20 cellular contexts compared by ENCODE assay signal in genomic region chr1:3663999-3664699, GRCh38. TPM values are rescaled to one million over a fixed set of nuclear protein-coding genes. Genes with fewer than 3 reads are reported as not detected.
DNase-seq lines count a peak whose midpoint lies in the region; ATAC-seq and FAIRE-seq lines count a peak whose summit lies in the region.
"Had no signal": no experiment of that assay in that cellular context is flagged by ENCODE, and none has a peak within 500 bp of the region (broad histone marks: within the 10 kb centered on the region; RNA-seq: fewer than 3 reads in every experiment).

No MANE protein-coding gene starts in this region.

- H3K4me1 Mint-ChIP-seq in memory B cell: peaks cover 35% of the 10 kb centered on the region
- peaks cover 6% of the 10 kb centered on the region for H3K4me1 Mint-ChIP-seq in activated CD8-positive, alpha-beta T cell treated with anti-CD3 and anti-CD28 coated beads, Interleukin-2, amount 10 ng/mL, durations not matched to agents 7 days and 5 days (ENCODE audit: low read depth)

- POLR2A ChIA-PET in activated CD8-positive, alpha-beta T cell treated with anti-CD3 and anti-CD28 coated beads, Interleukin-2, amount 10 ng/mL, durations not matched to agents 7 days and 5 days (lab: Charles Lee): no interaction called here

- FAIRE-seq in GM19239 (lab: Jason Lieb, UNC): peak; percentile 79
- FAIRE-seq: HTR-8/SVneo, keratinocyte had no signal

- H3K27ac Mint-ChIP-seq in memory B cell: peak overlapping the region; percentile 94
- H3K27ac Mint-ChIP-seq in activated CD8-positive, alpha-beta T cell treated with anti-CD3 and anti-CD28 coated beads, Interleukin-2, amount 10 ng/mL, durations not matched to agents 7 days and 5 days: no peak overlapping the region
- H3K27ac Mint-ChIP-seq: activated CD4-positive, alpha-beta T cell treated with anti-CD3 and anti-CD28 coated beads for 36 hours; effector memory CD8-positive, alpha-beta T cell; stimulated activated naive CD8-positive, alpha-beta T cell treated with anti-CD3 and anti-CD28 coated beads, Interleukin-15, Interleukin-2, amounts not matched to agents 100 ng/mL and 50 ng/mL, for 24 hours had no signal

- ATAC-seq in memory B cell (ENCODE audit: low read depth) (no peak), HG02798 (IDR thresholded peaks at IDR 0.05; ENCODE audit: poor library complexity, unreplicated experiment) (no peak)
- ATAC-seq in activated CD8-positive, alpha-beta T cell treated with anti-CD3 and anti-CD28 coated beads, Interleukin-2, amount 10 ng/mL, durations not matched to agents 7 days and 5 days: no peak
- ATAC-seq: activated CD4-positive, alpha-beta T cell treated with anti-CD3 and anti-CD28 coated beads for 36 hours; effector memory CD8-positive, alpha-beta T cell; HCT116 had no signal

- no peaks in the 10 kb centered on the region for H3K9me3 Mint-ChIP-seq in memory B cell
- H3K9me3 Mint-ChIP-seq in activated CD8-positive, alpha-beta T cell treated with anti-CD3 and anti-CD28 coated beads, Interleukin-2, amount 10 ng/mL, durations not matched to agents 7 days and 5 days (ENCODE audit: insufficient read depth): no peaks in the 10 kb centered on the region
- H3K9me3 Mint-ChIP-seq: effector memory CD8-positive, alpha-beta T cell; neural progenitor cell; stimulated activated naive CD8-positive, alpha-beta T cell treated with anti-CD3 and anti-CD28 coated beads, Interleukin-15, Interleukin-2, amounts not matched to agents 100 ng/mL and 50 ng/mL, for 24 hours had no signal

- CTCF ChIA-PET in activated CD8-positive, alpha-beta T cell treated with anti-CD3 and anti-CD28 coated beads, Interleukin-2, amount 10 ng/mL, durations not matched to agents 7 days and 5 days (lab: Charles Lee): no interaction called here

- no peaks in the 10 kb centered on the region for H3K36me3 Mint-ChIP-seq in memory B cell
- no peaks in the 10 kb centered on the region for H3K36me3 Mint-ChIP-seq in activated CD8-positive, alpha-beta T cell treated with anti-CD3 and anti-CD28 coated beads, Interleukin-2, amount 10 ng/mL, durations not matched to agents 7 days and 5 days (ENCODE audit: low read depth)

- peak overlapping the region; percentile 61 for H3K4me3 Mint-ChIP-seq in memory B cell
- H3K4me3 Mint-ChIP-seq in activated CD8-positive, alpha-beta T cell treated with anti-CD3 and anti-CD28 coated beads, Interleukin-2, amount 10 ng/mL, durations not matched to agents 7 days and 5 days: no peak overlapping the region
- H3K4me3 Mint-ChIP-seq: activated CD4-positive, alpha-beta T cell treated with anti-CD3 and anti-CD28 coated beads for 36 hours; effector memory CD8-positive, alpha-beta T cell; neural progenitor cell; stimulated activated naive CD8-positive, alpha-beta T cell treated with anti-CD3 and anti-CD28 coated beads, Interleukin-15, Interleukin-2, amounts not matched to agents 100 ng/mL and 50 ng/mL, for 24 hours had no signal

- DNase-seq in DMS79 treated with DMSO at 0.1 percent for 48 hours (lab: John Stamatoyannopoulos, UW) (peak; percentile 38), GM19239 (ENCODE audit: insufficient read length, low spot score) (no peak), NCI-H345 treated with DMSO at 0.1 percent for 48 hours (lab: John Stamatoyannopoulos, UW; ENCODE audit: unreplicated experiment) (peak; percentile 36), memory B cell (ENCODE audit: low spot score in 2 of 2) (no peak), mesenteric fat pad (ENCODE audit: low spot score) (no peak), KG1 (lab: John Stamatoyannopoulos, UW) (no peak)
- no peak for DNase-seq in activated CD8-positive, alpha-beta T cell treated with anti-CD3 and anti-CD28 coated beads, Interleukin-2, amount 10 ng/mL, durations not matched to agents 7 days and 5 days
- DNase-seq: activated CD4-positive, alpha-beta T cell treated with anti-CD3 and anti-CD28 coated beads for 36 hours; activated gamma-delta T cell treated with Interleukin-2 at 50 U/mL for 16 hours; cerebellar nuclear complex; effector memory CD8-positive, alpha-beta T cell; midbrain; NCI-H2081 treated with DMSO at 0.1 percent for 48 hours; T-helper 9 cell had no signal

- H3K27me3 Mint-ChIP-seq in memory B cell: no peaks in the 10 kb centered on the region
- peaks cover 9% of the 10 kb centered on the region for H3K27me3 Mint-ChIP-seq in activated CD8-positive, alpha-beta T cell treated with anti-CD3 and anti-CD28 coated beads, Interleukin-2, amount 10 ng/mL, durations not matched to agents 7 days and 5 days (ENCODE audit: low read depth)

RNA-seq across cellular contexts. Expression of gene TP73, which starts 11.8 kb away (rescaled TPM):
- total RNA-seq in activated CD8-positive, alpha-beta T cell treated with anti-CD3 and anti-CD28 coated beads, Interleukin-2, amount 10 ng/mL, durations not matched to agents 7 days and 5 days: 1 to 10 TPM; 1.3 to 1.4 TPM
- not detected for total RNA-seq in mesenteric fat pad

RNA-seq across cellular contexts. Expression of gene WRAP73, which starts 14.2 kb away (rescaled TPM):
- total RNA-seq in activated CD8-positive, alpha-beta T cell treated with anti-CD3 and anti-CD28 coated beads, Interleukin-2, amount 10 ng/mL, durations not matched to agents 7 days and 5 days: 10 to 100 TPM; 33.1 to 36.7 TPM
- 14.8 TPM for total RNA-seq in mesenteric fat pad

RNA-seq across cellular contexts. Expression of gene TPRG1L, which starts 39.3 kb away (rescaled TPM):
- 10 to 100 TPM in 1 of 2 experiments, 1 to 10 TPM in 1; 9.9 to 10.0 TPM for total RNA-seq in activated CD8-positive, alpha-beta T cell treated with anti-CD3 and anti-CD28 coated beads, Interleukin-2, amount 10 ng/mL, durations not matched to agents 7 days and 5 days
- 54.0 TPM for total RNA-seq in mesenteric fat pad

RNA-seq across cellular contexts. Expression of gene MEGF6, which starts 52.8 kb away (rescaled TPM):
- 1 to 10 TPM; 7.1 to 8.3 TPM for total RNA-seq in activated CD8-positive, alpha-beta T cell treated with anti-CD3 and anti-CD28 coated beads, Interleukin-2, amount 10 ng/mL, durations not matched to agents 7 days and 5 days
- total RNA-seq in mesenteric fat pad: 61.1 TPM

Comparison
In these comparisons a context has a peak if more than half of its experiments do, and no peak if none do; other contexts are left out.
1. DNase-seq: peak in DMS79 treated with DMSO at 0.1 percent for 48 hours (single experiment) and NCI-H345 treated with DMSO at 0.1 percent for 48 hours (single experiment); none in GM19239 (single experiment), memory B cell (0 of 2), activated CD8-positive, alpha-beta T cell treated with anti-CD3 and anti-CD28 coated beads, Interleukin-2, amount 10 ng/mL, durations not matched to agents 7 days and 5 days (single experiment), mesenteric fat pad (single experiment) and KG1 (single experiment).